In the genomic region with DNA sequence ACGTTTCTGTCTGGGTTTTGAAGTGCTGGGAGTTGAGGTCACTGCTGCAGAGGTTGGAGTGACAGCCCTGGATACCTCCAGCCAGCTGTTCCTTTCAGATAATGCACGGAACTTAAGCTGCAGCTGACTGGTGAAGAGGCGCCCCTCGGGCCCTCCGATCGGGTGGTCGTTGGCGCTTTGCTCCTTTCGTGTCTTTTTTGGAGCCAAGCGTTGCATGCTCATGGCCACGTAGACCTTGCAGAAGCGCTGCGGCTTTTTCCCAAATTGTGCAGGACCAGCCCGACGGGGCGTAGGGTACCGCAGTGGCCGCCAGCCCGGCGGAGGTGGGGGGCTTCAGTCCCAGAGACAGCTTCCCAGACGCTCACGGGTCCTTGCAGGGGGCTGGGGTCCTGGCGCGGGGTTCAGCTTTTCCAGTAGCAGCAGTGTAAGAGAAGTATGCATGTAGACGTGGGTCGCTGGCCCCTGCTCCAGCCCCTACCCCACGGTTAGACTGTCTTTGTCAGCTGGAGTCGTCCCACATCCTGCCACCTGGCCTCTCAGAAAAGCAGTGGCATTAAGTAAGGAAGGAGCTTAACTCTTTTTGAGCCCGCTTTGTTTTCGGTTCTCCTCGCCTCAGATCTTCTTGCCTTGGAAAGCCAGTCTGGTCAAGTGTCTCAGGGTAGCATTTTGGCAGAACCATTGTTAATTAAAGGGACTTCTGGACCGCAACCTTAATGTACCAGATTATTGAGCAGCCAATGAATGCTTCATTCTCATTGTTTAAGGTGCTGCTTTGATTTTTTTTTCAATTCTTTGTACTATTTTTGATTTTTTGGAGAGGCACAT, we compare ENCODE assay signal across 1 cellular context.
TF ChIP-seq lines count a peak whose summit lies in the region.

No MANE protein-coding gene starts in this region.

TF ChIP-seq in GM12878, 131 proteins besides CTCF, POLR2A, EP300 and RAD21 (continued from another document and continues in another):
- TF ChIP-seq YY1 (IDR thresholded peaks at IDR 0.05; ENCODE audit: low read depth, low read length) (0 out of 2 replicates have a peak, but pooled peaks have one; percentile 9), CHD1 (IDR thresholded peaks at IDR 0.05; ENCODE audit: low read depth, low read length) (no peak), RB1 (IDR thresholded peaks at IDR 0.05; ENCODE audit: borderline replicate concordance) (no peak), ELK1 (IDR thresholded peaks at IDR 0.05; ENCODE audit: low read depth, low read length) (no peak), BACH1 (IDR thresholded peaks at IDR 0.05; ENCODE audit: borderline replicate concordance) (0 out of 2 replicates have a peak, but pooled peaks have one; percentile 7), SMC3 (IDR thresholded peaks at IDR 0.05; ENCODE audit: borderline replicate concordance, low read length) (no peak), GABPA (IDR thresholded peaks at IDR 0.05; ENCODE audit: low read depth) (no peak), HCFC1 (IDR thresholded peaks at IDR 0.05; ENCODE audit: low read length) (no peak), ZSCAN29 (IDR thresholded peaks at IDR 0.05) (no peak), TCF3 (IDR thresholded peaks at IDR 0.05; ENCODE audit: borderline replicate concordance, insufficient read depth, low read depth, low read length) (0 out of 2 replicates have a peak, but pooled peaks have one; percentile 55), SUPT20H (IDR thresholded peaks at IDR 0.05; ENCODE audit: borderline replicate concordance, control insufficient read depth, low read depth, low read length) (no peak), SRF (IDR thresholded peaks at IDR 0.05; ENCODE audit: low read depth in 2 of 2, low read length in 2 of 2) (no peak), IKZF2 (IDR thresholded peaks at IDR 0.05) (no peak), CBFB (IDR thresholded peaks at IDR 0.05; ENCODE audit: low read depth) (no peak), ATF7 (IDR thresholded peaks at IDR 0.05; ENCODE audit: low read depth) (no peak), JUNB (IDR thresholded peaks at IDR 0.05) (no peak), TAF1 (IDR thresholded peaks at IDR 0.05; ENCODE audit: borderline replicate concordance, low read depth, low read length) (peak; percentile 56), SPI1 (IDR thresholded peaks at IDR 0.05; ENCODE audit: borderline replicate concordance, insufficient read depth, low read depth, low read length) (no peak), WRNIP1 (IDR thresholded peaks at IDR 0.05; ENCODE audit: borderline replicate concordance, low read depth, low read length) (0 out of 2 replicates have a peak, but pooled peaks have one; percentile 73), LARP7 (IDR thresholded peaks at IDR 0.05) (no peak), NR2F1 (conservative IDR thresholded peaks at IDR 0.05) (no peak), TCF12 (IDR thresholded peaks at IDR 0.05; ENCODE audit: low read depth, low read length) (peak; percentile 59; the same call in 1 of the 2 replicates), PBX3 (IDR thresholded peaks at IDR 0.05; ENCODE audit: insufficient replicate concordance, low read depth, low read length) (peak; percentile 65), EED (IDR thresholded peaks at IDR 0.05; ENCODE audit: low read depth) (peak; percentile 47; the same call in 1 of the 2 replicates), FOXM1 (IDR thresholded peaks at IDR 0.05; ENCODE audit: low read depth, low read length) (no peak), NFYA (IDR thresholded peaks at IDR 0.05; ENCODE audit: borderline replicate concordance, low read depth, low read length) (no peak), SIN3A (IDR thresholded peaks at IDR 0.05; ENCODE audit: low read depth, low read length) (no peak), CHD4 (IDR thresholded peaks at IDR 0.05) (no peak), USF1 (IDR thresholded peaks at IDR 0.05; ENCODE audit: borderline replicate concordance, extremely low read length, insufficient read depth, low read depth, low read length) (no peak), RELB (IDR thresholded peaks at IDR 0.05; ENCODE audit: low read depth) (0 out of 2 replicates have a peak, but pooled peaks have one; percentile 14)
- TF ChIP-seq, protein P1, sequence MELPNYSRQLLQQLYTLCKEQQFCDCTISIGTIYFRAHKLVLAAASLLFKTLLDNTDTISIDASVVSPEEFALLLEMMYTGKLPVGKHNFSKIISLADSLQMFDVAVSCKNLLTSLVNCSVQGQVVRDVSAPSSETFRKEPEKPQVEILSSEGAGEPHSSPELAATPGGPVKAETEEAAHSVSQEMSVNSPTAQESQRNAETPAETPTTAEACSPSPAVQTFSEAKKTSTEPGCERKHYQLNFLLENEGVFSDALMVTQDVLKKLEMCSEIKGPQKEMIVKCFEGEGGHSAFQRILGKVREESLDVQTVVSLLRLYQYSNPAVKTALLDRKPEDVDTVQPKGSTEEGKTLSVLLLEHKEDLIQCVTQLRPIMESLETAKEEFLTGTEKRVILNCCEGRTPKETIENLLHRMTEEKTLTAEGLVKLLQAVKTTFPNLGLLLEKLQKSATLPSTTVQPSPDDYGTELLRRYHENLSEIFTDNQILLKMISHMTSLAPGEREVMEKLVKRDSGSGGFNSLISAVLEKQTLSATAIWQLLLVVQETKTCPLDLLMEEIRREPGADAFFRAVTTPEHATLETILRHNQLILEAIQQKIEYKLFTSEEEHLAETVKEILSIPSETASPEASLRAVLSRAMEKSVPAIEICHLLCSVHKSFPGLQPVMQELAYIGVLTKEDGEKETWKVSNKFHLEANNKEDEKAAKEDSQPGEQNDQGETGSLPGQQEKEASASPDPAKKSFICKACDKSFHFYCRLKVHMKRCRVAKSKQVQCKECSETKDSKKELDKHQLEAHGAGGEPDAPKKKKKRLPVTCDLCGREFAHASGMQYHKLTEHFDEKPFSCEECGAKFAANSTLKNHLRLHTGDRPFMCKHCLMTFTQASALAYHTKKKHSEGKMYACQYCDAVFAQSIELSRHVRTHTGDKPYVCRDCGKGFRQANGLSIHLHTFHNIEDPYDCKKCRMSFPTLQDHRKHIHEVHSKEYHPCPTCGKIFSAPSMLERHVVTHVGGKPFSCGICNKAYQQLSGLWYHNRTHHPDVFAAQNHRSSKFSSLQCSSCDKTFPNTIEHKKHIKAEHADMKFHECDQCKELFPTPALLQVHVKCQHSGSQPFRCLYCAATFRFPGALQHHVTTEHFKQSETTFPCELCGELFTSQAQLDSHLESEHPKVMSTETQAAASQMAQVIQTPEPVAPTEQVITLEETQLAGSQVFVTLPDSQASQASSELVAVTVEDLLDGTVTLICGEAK (IDR thresholded peaks at IDR 0.05; ENCODE audit: borderline replicate concordance), result no peak; the same call in 1 of the 2 replicates
- TF ChIP-seq, protein P2, sequence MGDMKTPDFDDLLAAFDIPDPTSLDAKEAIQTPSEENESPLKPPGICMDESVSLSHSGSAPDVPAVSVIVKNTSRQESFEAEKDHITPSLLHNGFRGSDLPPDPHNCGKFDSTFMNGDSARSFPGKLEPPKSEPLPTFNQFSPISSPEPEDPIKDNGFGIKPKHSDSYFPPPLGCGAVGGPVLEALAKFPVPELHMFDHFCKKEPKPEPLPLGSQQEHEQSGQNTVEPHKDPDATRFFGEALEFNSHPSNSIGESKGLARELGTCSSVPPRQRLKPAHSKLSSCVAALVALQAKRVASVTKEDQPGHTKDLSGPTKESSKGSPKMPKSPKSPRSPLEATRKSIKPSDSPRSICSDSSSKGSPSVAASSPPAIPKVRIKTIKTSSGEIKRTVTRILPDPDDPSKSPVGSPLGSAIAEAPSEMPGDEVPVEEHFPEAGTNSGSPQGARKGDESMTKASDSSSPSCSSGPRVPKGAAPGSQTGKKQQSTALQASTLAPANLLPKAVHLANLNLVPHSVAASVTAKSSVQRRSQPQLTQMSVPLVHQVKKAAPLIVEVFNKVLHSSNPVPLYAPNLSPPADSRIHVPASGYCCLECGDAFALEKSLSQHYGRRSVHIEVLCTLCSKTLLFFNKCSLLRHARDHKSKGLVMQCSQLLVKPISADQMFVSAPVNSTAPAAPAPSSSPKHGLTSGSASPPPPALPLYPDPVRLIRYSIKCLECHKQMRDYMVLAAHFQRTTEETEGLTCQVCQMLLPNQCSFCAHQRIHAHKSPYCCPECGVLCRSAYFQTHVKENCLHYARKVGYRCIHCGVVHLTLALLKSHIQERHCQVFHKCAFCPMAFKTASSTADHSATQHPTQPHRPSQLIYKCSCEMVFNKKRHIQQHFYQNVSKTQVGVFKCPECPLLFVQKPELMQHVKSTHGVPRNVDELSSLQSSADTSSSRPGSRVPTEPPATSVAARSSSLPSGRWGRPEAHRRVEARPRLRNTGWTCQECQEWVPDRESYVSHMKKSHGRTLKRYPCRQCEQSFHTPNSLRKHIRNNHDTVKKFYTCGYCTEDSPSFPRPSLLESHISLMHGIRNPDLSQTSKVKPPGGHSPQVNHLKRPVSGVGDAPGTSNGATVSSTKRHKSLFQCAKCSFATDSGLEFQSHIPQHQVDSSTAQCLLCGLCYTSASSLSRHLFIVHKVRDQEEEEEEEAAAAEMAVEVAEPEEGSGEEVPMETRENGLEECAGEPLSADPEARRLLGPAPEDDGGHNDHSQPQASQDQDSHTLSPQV (IDR thresholded peaks at IDR 0.05), result no peak
- TF ChIP-seq, protein P3, sequence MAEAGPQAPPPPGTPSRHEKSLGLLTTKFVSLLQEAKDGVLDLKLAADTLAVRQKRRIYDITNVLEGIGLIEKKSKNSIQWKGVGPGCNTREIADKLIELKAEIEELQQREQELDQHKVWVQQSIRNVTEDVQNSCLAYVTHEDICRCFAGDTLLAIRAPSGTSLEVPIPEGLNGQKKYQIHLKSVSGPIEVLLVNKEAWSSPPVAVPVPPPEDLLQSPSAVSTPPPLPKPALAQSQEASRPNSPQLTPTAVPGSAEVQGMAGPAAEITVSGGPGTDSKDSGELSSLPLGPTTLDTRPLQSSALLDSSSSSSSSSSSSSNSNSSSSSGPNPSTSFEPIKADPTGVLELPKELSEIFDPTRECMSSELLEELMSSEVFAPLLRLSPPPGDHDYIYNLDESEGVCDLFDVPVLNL (IDR thresholded peaks at IDR 0.05; ENCODE audit: low read depth, low read length), result no peak
- TF ChIP-seq, protein P4, sequence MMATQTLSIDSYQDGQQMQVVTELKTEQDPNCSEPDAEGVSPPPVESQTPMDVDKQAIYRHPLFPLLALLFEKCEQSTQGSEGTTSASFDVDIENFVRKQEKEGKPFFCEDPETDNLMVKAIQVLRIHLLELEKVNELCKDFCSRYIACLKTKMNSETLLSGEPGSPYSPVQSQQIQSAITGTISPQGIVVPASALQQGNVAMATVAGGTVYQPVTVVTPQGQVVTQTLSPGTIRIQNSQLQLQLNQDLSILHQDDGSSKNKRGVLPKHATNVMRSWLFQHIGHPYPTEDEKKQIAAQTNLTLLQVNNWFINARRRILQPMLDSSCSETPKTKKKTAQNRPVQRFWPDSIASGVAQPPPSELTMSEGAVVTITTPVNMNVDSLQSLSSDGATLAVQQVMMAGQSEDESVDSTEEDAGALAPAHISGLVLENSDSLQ (IDR thresholded peaks at IDR 0.05), result peak; percentile 89
- TF ChIP-seq, protein P5, sequence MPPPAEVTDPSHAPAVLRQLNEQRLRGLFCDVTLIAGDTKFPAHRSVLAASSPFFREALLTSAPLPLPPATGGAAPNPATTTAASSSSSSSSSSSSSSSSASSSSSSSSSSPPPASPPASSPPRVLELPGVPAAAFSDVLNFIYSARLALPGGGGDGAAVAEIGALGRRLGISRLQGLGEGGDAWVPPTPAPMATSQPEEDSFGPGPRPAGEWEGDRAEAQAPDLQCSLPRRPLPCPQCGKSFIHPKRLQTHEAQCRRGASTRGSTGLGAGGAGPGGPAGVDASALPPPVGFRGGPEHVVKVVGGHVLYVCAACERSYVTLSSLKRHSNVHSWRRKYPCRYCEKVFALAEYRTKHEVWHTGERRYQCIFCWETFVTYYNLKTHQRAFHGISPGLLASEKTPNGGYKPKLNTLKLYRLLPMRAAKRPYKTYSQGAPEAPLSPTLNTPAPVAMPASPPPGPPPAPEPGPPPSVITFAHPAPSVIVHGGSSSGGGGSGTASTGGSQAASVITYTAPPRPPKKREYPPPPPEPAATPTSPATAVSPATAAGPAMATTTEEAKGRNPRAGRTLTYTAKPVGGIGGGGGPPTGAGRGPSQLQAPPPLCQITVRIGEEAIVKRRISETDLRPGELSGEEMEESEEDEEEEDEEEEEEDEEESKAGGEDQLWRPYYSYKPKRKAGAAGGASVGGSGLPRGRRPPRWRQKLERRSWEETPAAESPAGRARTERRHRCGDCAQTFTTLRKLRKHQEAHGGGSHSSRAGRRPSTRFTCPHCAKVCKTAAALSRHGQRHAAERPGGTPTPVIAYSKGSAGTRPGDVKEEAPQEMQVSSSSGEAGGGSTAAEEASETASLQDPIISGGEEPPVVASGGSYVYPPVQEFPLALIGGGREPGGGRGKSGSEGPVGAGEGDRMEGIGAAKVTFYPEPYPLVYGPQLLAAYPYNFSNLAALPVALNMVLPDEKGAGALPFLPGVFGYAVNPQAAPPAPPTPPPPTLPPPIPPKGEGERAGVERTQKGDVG (CRISPR knock-in tag; IDR thresholded peaks at IDR 0.05), result no peak
